32 cellular contexts compared by ENCODE assay signal in the genomic region with DNA sequence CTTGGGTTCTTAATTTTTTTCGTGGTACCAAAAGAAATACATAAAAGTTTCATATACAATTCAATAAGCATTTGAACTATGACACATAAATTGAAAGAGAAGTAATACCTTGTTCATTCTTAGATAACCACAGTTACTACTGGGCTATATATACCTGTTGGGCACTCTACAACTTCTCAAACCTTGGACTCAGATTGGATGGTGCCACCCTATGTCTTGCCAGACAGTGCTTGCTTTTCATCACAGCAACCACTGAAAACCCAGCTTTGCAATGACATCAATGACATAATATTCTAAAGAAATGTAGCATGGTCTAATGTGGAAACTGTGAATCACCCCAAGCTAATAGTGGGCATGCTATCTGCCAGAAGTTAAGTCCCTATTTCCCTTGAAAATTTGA.
DNase-seq lines count a peak whose midpoint lies in the region; ATAC-seq lines count a peak whose summit lies in the region.
"Had no signal": no experiment of that assay in that cellular context is flagged by ENCODE, and none has a peak within 500 bp of the region (broad histone marks: within the 10 kb centered on the region; RNA-seq: fewer than 3 reads in every experiment).

No MANE protein-coding gene starts in this region.

- peaks cover 11% of the 10 kb centered on the region for H3K9me3 Mint-ChIP-seq in activated T-cell treated with anti-CD3 and anti-CD28 coated beads, Interleukin-2, amount 50 U/mL, for 4 hours
- H3K9me3 Mint-ChIP-seq in stimulated activated naive B cell treated with anti-CD40 and anti-IgM and Interleukin-4, amounts not matched to agents 10 μg/mL and 1 μg/mL and 100 μg/mL, for 72 hours = peaks cover 4 to 6% of the 10 kb centered on the region in 2 donors
- H3K9me3 Mint-ChIP-seq: CD4-positive, alpha-beta memory T cell; H9 had no signal

- peaks cover 33% of the 10 kb centered on the region for H3K4me1 Mint-ChIP-seq in activated T-cell treated with anti-CD3 and anti-CD28 coated beads, Interleukin-2, amount 50 U/mL, for 4 hours (ENCODE audit: low read depth)
- peaks cover 21 to 46% of the 10 kb centered on the region in 2 donors for H3K4me1 Mint-ChIP-seq in stimulated activated naive B cell treated with anti-CD40 and anti-IgM and Interleukin-4, amounts not matched to agents 10 μg/mL and 1 μg/mL and 100 μg/mL, for 72 hours
- H3K4me1 Mint-ChIP-seq: H9, neural crest cell had no signal

- no peak for DNase-seq in activated T-cell treated with anti-CD3 and anti-CD28 coated beads, Interleukin-2, amount 50 U/mL, for 4 hours
- DNase-seq in activated T-cell treated with anti-CD3 and anti-CD28 coated beads, Interleukin-2, amount 50 U/mL, for 48 hours = no peak
- DNase-seq in OCI-M1 (lab: John Stamatoyannopoulos, UW) (peak; percentile 31), amniotic epithelial cell (ENCODE audit: low read depth) (peak; percentile 9), NCI-H524 (lab: John Stamatoyannopoulos, UW) (no peak)
- DNase-seq in stimulated activated naive B cell treated with anti-CD40 and anti-IgM and Interleukin-4, amounts not matched to agents 10 μg/mL and 1 μg/mL and 100 μg/mL, for 72 hours = peak; percentile 9
- DNase-seq: activated CD4-positive, alpha-beta T cell treated with anti-CD3 and anti-CD28 coated beads, Interleukin-2, amount 10 ng/mL, durations not matched to agents 7 days and 5 days; activated naive CD8-positive, alpha-beta T cell treated with anti-CD3 and anti-CD28 coated beads, Interleukin-2, amount 10 ng/mL, durations not matched to agents 7 days and 5 days; AML-193; caudate nucleus; CD4-positive, alpha-beta memory T cell; erythroblast; glutamatergic neuron; H9; KBM-7; left lung; mesenchymal stem cell; NCI-H1417; NCI-H2029; NCI-H2227 treated with DMSO at 0.1 percent for 48 hours; NCI-H526 treated with DMSO at 0.1 percent for 48 hours; NK-92 treated with Interleukin-12 subunit alpha and Interleukin-12 subunit beta, amount 100 ng/mL, for 24 hours; ovary; PC-3; stomach; thyroid gland had no signal

- H3K27ac Mint-ChIP-seq in stimulated activated naive B cell treated with anti-CD40 and anti-IgM and Interleukin-4, amounts not matched to agents 10 μg/mL and 1 μg/mL and 100 μg/mL, for 72 hours = peak overlapping the region; percentile 68
- H3K27ac Mint-ChIP-seq: activated CD4-positive, alpha-beta T cell treated with anti-CD3 and anti-CD28 coated beads, Interleukin-2, amount 10 ng/mL, durations not matched to agents 7 days and 5 days; activated naive CD8-positive, alpha-beta T cell treated with anti-CD3 and anti-CD28 coated beads, Interleukin-2, amount 10 ng/mL, durations not matched to agents 7 days and 5 days; H9 had no signal

- H3K36me3 Mint-ChIP-seq in activated T-cell treated with anti-CD3 and anti-CD28 coated beads, Interleukin-2, amount 50 U/mL, for 4 hours (ENCODE audit: insufficient read depth) = peaks cover 17% of the 10 kb centered on the region
- peaks cover 19 to 23% of the 10 kb centered on the region in 2 donors for H3K36me3 Mint-ChIP-seq in stimulated activated naive B cell treated with anti-CD40 and anti-IgM and Interleukin-4, amounts not matched to agents 10 μg/mL and 1 μg/mL and 100 μg/mL, for 72 hours

- H3K4me3 Mint-ChIP-seq in activated T-cell treated with anti-CD3 and anti-CD28 coated beads, Interleukin-2, amount 50 U/mL, for 4 hours = no peak overlapping the region
- H3K4me3 Mint-ChIP-seq in stimulated activated naive B cell treated with anti-CD40 and anti-IgM and Interleukin-4, amounts not matched to agents 10 μg/mL and 1 μg/mL and 100 μg/mL, for 72 hours = no peak overlapping the region
- H3K4me3 Mint-ChIP-seq: activated CD4-positive, alpha-beta T cell treated with anti-CD3 and anti-CD28 coated beads, Interleukin-2, amount 10 ng/mL, durations not matched to agents 7 days and 5 days; activated naive CD8-positive, alpha-beta T cell treated with anti-CD3 and anti-CD28 coated beads, Interleukin-2, amount 10 ng/mL, durations not matched to agents 7 days and 5 days; CD4-positive, alpha-beta memory T cell; H9; neural crest cell had no signal

- H3K27me3 Mint-ChIP-seq in activated T-cell treated with anti-CD3 and anti-CD28 coated beads, Interleukin-2, amount 50 U/mL, for 4 hours (ENCODE audit: low read depth) = no peaks in the 10 kb centered on the region
- H3K27me3 Mint-ChIP-seq in stimulated activated naive B cell treated with anti-CD40 and anti-IgM and Interleukin-4, amounts not matched to agents 10 μg/mL and 1 μg/mL and 100 μg/mL, for 72 hours = no peaks in the 10 kb centered on the region
- H3K27me3 Mint-ChIP-seq: activated CD4-positive, alpha-beta T cell treated with anti-CD3 and anti-CD28 coated beads, Interleukin-2, amount 10 ng/mL, durations not matched to agents 7 days and 5 days; activated naive CD8-positive, alpha-beta T cell treated with anti-CD3 and anti-CD28 coated beads, Interleukin-2, amount 10 ng/mL, durations not matched to agents 7 days and 5 days; CD4-positive, alpha-beta memory T cell had no signal

- peak; percentile 75 to 77 for ATAC-seq in activated T-cell treated with anti-CD3 and anti-CD28 coated beads, Interleukin-2, amount 50 U/mL, for 4 hours
- ATAC-seq in stimulated activated naive B cell treated with anti-CD40 and anti-IgM and Interleukin-4, amounts not matched to agents 10 μg/mL and 1 μg/mL and 100 μg/mL, for 72 hours (replicated peaks) = peak; percentile 93 to 96
- ATAC-seq in GM18519 (IDR thresholded peaks at IDR 0.05; ENCODE audit: low FRiP score, unreplicated experiment) (no peak), GM21423 (IDR thresholded peaks at IDR 0.05; ENCODE audit: unreplicated experiment) (no peak)
- ATAC-seq: A549, left lung, PC-3, Right ventricle myocardium inferior, SK-N-SH treated with all-trans-retinoic acid at 6 μM for 48 hours had no signal

Comparison
In these comparisons a context has a peak if more than half of its experiments do, and no peak if none do; other contexts are left out.
1. ATAC-seq: peak in activated T-cell treated with anti-CD3 and anti-CD28 coated beads, Interleukin-2, amount 50 U/mL, for 4 hours (2 of 2) and stimulated activated naive B cell treated with anti-CD40 and anti-IgM and Interleukin-4, amounts not matched to agents 10 μg/mL and 1 μg/mL and 100 μg/mL, for 72 hours (2 of 2); none in GM18519 (single experiment) and GM21423 (single experiment).
2. DNase-seq: peak in OCI-M1 (single experiment), amniotic epithelial cell (single experiment) and stimulated activated naive B cell treated with anti-CD40 and anti-IgM and Interleukin-4, amounts not matched to agents 10 μg/mL and 1 μg/mL and 100 μg/mL, for 72 hours (single experiment); none in activated T-cell treated with anti-CD3 and anti-CD28 coated beads, Interleukin-2, amount 50 U/mL, for 4 hours (single experiment), activated T-cell treated with anti-CD3 and anti-CD28 coated beads, Interleukin-2, amount 50 U/mL, for 48 hours (0 of 2) and NCI-H524 (0 of 2).